In the genomic region with DNA sequence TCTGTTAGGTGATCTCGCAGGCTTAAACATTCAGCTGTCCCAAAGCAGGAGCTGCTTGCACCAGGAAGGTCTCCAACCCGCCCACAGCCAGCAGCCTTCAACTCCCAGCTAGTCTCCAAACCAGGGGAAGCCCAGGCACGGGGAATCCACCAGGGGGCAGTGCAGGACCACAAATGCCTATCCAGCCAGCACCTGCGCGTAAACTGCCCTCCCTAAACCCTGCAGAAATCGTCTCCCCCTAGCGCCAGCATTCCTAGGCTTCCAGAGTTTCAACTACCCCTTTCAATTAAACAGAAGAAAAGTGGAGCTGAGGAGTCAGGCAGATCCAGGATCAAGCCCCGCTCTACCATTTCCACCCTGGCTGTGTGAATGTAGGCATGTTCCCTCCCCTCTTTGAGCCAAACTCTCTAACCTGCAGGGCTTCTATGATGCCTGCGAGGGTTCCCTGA, we compare ENCODE assay signal across 8 cellular contexts.
A peak's percentile ranks its signal among the peaks of the same experiment; 100 is the strongest.
DNase-seq lines count a peak whose midpoint lies in the region; ATAC-seq and TF ChIP-seq lines count a peak whose summit lies in the region.

No MANE protein-coding gene starts in this region.

- peak; percentile 86 for TF ChIP-seq CTCF in GM13976 (IDR thresholded peaks at IDR 0.05; ENCODE audit: borderline replicate concordance, control extremely low read depth, extremely low read depth, insufficient read depth, missing control alignments)
- TF ChIP-seq CTCF in WERI-Rb-1 (IDR thresholded peaks at IDR 0.05; ENCODE audit: low read depth, low read length): peak; percentile 95
- TF ChIP-seq CTCF in breast epithelium (IDR thresholded peaks at IDR 0.05): peak; percentile 68 to 97 (median 95)

- no peak for TF ChIP-seq POLR2A in breast epithelium (IDR thresholded peaks at IDR 0.05)

- no peaks in the 10 kb centered on the region for H3K4me1 ChIP-seq in breast epithelium

- peak overlapping the region; percentile 46 for H3K4me3 ChIP-seq in WERI-Rb-1 (ENCODE audit: low read depth, low read length)
- no peak overlapping the region for H3K4me3 ChIP-seq in breast epithelium

- H3K27me3 ChIP-seq in WERI-Rb-1 (ENCODE audit: insufficient read depth, low read depth, severe bottlenecking) (no peaks in the 10 kb centered on the region), breast epithelium (peaks cover 7 to 30% of the 10 kb centered on the region in 2 donors)

- intact Hi-C loops in breast epithelium (cut with DNase I; ENCODE audit: low total_unique reads): no loop called here

- peak overlapping the region; percentile 20 for H3K27ac ChIP-seq in WERI-Rb-1
- H3K27ac ChIP-seq in breast epithelium: no peak overlapping the region

- in situ Hi-C loops in GM13976 (cut with MboI; ENCODE audit: low sequenced_read_pairs, unreplicated experiment): no loop called here

- H3K36me3 ChIP-seq in WERI-Rb-1: no peaks in the 10 kb centered on the region
- no peaks in the 10 kb centered on the region for H3K36me3 ChIP-seq in breast epithelium

- DNase-seq in GM13976 (ENCODE audit: low spot score) (peak; percentile 91), NCI-H2227 (lab: John Stamatoyannopoulos, UW; ENCODE audit: unreplicated experiment) (peak; percentile 88), WERI-Rb-1 (peak; percentile 97), breast epithelium (ENCODE audit: low spot score in 2 of 2) (peak; percentile 89 to 94), iPS-NIHi11 (ENCODE audit: low spot score) (peak; percentile 94)
- peak; percentile 89 to 98 (median 89) for DNase-seq in stimulated activated CD4-positive, alpha-beta T cell treated with anti-CD3 and anti-CD28 coated beads, Interleukin-12 subunit alpha, Interleukin-12 subunit beta, amount 100 ng/mL, for 48 hours (ENCODE audit: low read depth in 2 of 3, low spot score in 1 of 3)

- H3K9me3 ChIP-seq in WERI-Rb-1 (ENCODE audit: severe bottlenecking): peaks cover 4% of the 10 kb centered on the region
- no peaks in the 10 kb centered on the region for H3K9me3 ChIP-seq in breast epithelium

- ATAC-seq in HG03103 (IDR thresholded peaks at IDR 0.05; ENCODE audit: low read depth, unreplicated experiment) (peak; percentile 81), GM21528 (IDR thresholded peaks at IDR 0.05; ENCODE audit: low FRiP score, unreplicated experiment) (no peak)
